21 cellular contexts compared by ENCODE assay signal in the genomic region with DNA sequence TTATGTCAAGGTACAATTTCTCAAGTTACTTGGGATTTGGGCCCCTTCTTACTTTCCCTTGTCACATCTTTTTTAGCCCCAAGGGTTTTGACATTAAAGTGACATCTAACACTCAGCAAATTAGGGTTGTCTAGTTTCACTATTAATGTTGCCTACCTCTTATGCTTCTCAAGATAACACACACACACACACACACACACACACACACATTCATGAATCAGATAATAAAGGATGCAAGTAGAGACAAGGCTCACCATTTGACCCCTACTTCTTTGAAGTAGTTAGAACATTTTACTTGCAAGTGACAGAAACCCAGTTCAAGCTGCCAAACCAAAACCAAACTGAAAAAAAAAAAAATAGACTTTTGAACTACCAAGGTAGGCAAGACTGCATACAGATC.
DNase-seq lines count a peak whose midpoint lies in the region; ATAC-seq lines count a peak whose summit lies in the region.
"Had no signal": no experiment of that assay in that cellular context is flagged by ENCODE, and none has a peak within 500 bp of the region (broad histone marks: within the 10 kb centered on the region; RNA-seq: fewer than 3 reads in every experiment).

No MANE protein-coding gene starts in this region.

- H3K27me3 Mint-ChIP-seq in CD4-positive, CD25-positive, alpha-beta regulatory T cell = no peaks in the 10 kb centered on the region
- peaks cover 9% of the 10 kb centered on the region for H3K27me3 Mint-ChIP-seq in T-helper 1 cell treated with Interleukin-12 subunit alpha and Interleukin-12 subunit beta and Interleukin-4 antibody, amounts not matched to agents 30 μg/mL and 1 μg/mL, for 36 hours (ENCODE audit: low read depth)

- no peaks in the 10 kb centered on the region for H3K27me3 ChIP-seq in BLaER1
- no peaks in the 10 kb centered on the region for H3K27me3 ChIP-seq in CD4-positive, CD25-positive, alpha-beta regulatory T cell (ENCODE audit: control insufficient read depth, insufficient read depth, low read length)
- H3K27me3 ChIP-seq: stomach, tibial nerve had no signal

- H3K9ac ChIP-seq in BLaER1 = no peak overlapping the region

- peak overlapping the region in 1 of 3 donors; percentile 34 for H3K27ac Mint-ChIP-seq in CD4-positive, CD25-positive, alpha-beta regulatory T cell
- H3K27ac Mint-ChIP-seq in T-helper 1 cell treated with Interleukin-12 subunit alpha and Interleukin-12 subunit beta and Interleukin-4 antibody, amounts not matched to agents 30 μg/mL and 1 μg/mL, for 36 hours = no peak overlapping the region
- H3K27ac Mint-ChIP-seq: activated T-helper 2 cell treated with anti-CD3 and anti-CD28 coated beads, Interferon-gamma antibody, Interleukin-2, Interleukin-4, amounts not matched to agents 10 μg/mL and 5 μg/mL and 100 μg/mL, durations not matched to agents 14 hours and 24 hours and 36 hours; HFFc6 had no signal

- ATAC-seq in CD4-positive, CD25-positive, alpha-beta regulatory T cell (ENCODE audit: low read depth in 2 of 2) = no peak
- ATAC-seq in GM18511 (IDR thresholded peaks at IDR 0.05; ENCODE audit: unreplicated experiment) = no peak

- no peak overlapping the region for H3K4me3 ChIP-seq in BLaER1
- H3K4me3 ChIP-seq in CD4-positive, CD25-positive, alpha-beta regulatory T cell (ENCODE audit: low read depth, low read length) = peak overlapping the region; percentile 27
- H3K4me3 ChIP-seq: smooth muscle cell, stomach, tibial nerve had no signal

- 0 out of 2 replicates have a peak overlapping the region, but pooled peaks have one; percentile 66 for H3K4me2 ChIP-seq in BLaER1
- H3K4me2 ChIP-seq: smooth muscle cell had no signal

- peak overlapping the region in 2 of 4 donors; percentile 63 to 66 for H3K4me3 Mint-ChIP-seq in CD4-positive, CD25-positive, alpha-beta regulatory T cell
- H3K4me3 Mint-ChIP-seq in T-helper 1 cell treated with Interleukin-12 subunit alpha and Interleukin-12 subunit beta and Interleukin-4 antibody, amounts not matched to agents 30 μg/mL and 1 μg/mL, for 36 hours = peak overlapping the region; percentile 29
- H3K4me3 Mint-ChIP-seq: HFFc6, naive B cell had no signal

- H3K4me1 ChIP-seq in BLaER1 = peaks cover 30% of the 10 kb centered on the region
- peaks cover 50% of the 10 kb centered on the region for H3K4me1 ChIP-seq in CD4-positive, CD25-positive, alpha-beta regulatory T cell (ENCODE audit: control insufficient read depth, insufficient read depth, low read length, poor library complexity, severe bottlenecking)
- H3K4me1 ChIP-seq: stomach had no signal

- H3K9me3 ChIP-seq in BLaER1 = peaks cover 42% of the 10 kb centered on the region
- no peaks in the 10 kb centered on the region for H3K9me3 ChIP-seq in CD4-positive, CD25-positive, alpha-beta regulatory T cell (ENCODE audit: control insufficient read depth in 2 of 2, low read length in 2 of 2)
- H3K9me3 ChIP-seq: stomach, tibial nerve had no signal

- peaks cover 0 to 10% (median 0%) of the 10 kb centered on the region in 7 donors for H3K9me3 Mint-ChIP-seq in CD4-positive, CD25-positive, alpha-beta regulatory T cell
- peaks cover 5% of the 10 kb centered on the region for H3K9me3 Mint-ChIP-seq in T-helper 1 cell treated with Interleukin-12 subunit alpha and Interleukin-12 subunit beta and Interleukin-4 antibody, amounts not matched to agents 30 μg/mL and 1 μg/mL, for 36 hours

- no peak overlapping the region for H3K27ac ChIP-seq in BLaER1
- no peak overlapping the region for H3K27ac ChIP-seq in CD4-positive, CD25-positive, alpha-beta regulatory T cell (ENCODE audit: insufficient read depth, low read length, poor library complexity, severe bottlenecking)
- H3K27ac ChIP-seq: stomach, tibial nerve had no signal

- peaks cover 0 to 16% (median 4%) of the 10 kb centered on the region in 4 donors for H3K4me1 Mint-ChIP-seq in CD4-positive, CD25-positive, alpha-beta regulatory T cell
- H3K4me1 Mint-ChIP-seq in T-helper 1 cell treated with Interleukin-12 subunit alpha and Interleukin-12 subunit beta and Interleukin-4 antibody, amounts not matched to agents 30 μg/mL and 1 μg/mL, for 36 hours (ENCODE audit: low read depth) = peaks cover 8% of the 10 kb centered on the region

- H3K36me3 ChIP-seq in BLaER1 = no peaks in the 10 kb centered on the region
- no peaks in the 10 kb centered on the region for H3K36me3 ChIP-seq in CD4-positive, CD25-positive, alpha-beta regulatory T cell (ENCODE audit: control insufficient read depth, insufficient read depth, low read length)
- H3K36me3 ChIP-seq: stomach, tibial nerve had no signal

- DNase-seq in CD4-positive, CD25-positive, alpha-beta regulatory T cell = peak in 2 of 3 donors; percentile 27 to 54
- DNase-seq in central memory CD4-positive, alpha-beta T cell = peak; percentile 12
- DNase-seq in AG20443 (ENCODE audit: low spot score) (no peak), NCI-H2196 treated with DMSO at 0.1 percent for 48 hours (lab: John Stamatoyannopoulos, UW; ENCODE audit: unreplicated experiment) (no peak)
- DNase-seq: amniotic stem cell; COR-L47; dermis blood vessel endothelial cell; DMS79; HFFc6; mesendoderm; naive B cell; NCI-H1048; NCI-H2029; stimulated activated CD4-positive, alpha-beta T cell treated with anti-CD3 and anti-CD28 coated beads, Interleukin-4, amount 100 ng/mL, for 1 hour; stomach had no signal

- H4K20me1 ChIP-seq in BLaER1 = no peaks in the 10 kb centered on the region

- H3K36me3 Mint-ChIP-seq in CD4-positive, CD25-positive, alpha-beta regulatory T cell = no peaks in the 10 kb centered on the region
- peaks cover 6% of the 10 kb centered on the region for H3K36me3 Mint-ChIP-seq in T-helper 1 cell treated with Interleukin-12 subunit alpha and Interleukin-12 subunit beta and Interleukin-4 antibody, amounts not matched to agents 30 μg/mL and 1 μg/mL, for 36 hours (ENCODE audit: low read depth)
- H3K36me3 Mint-ChIP-seq: naive B cell had no signal

Comparison
In these comparisons a context has a peak if more than half of its experiments do, and no peak if none do; other contexts are left out.
1. DNase-seq: peak in CD4-positive, CD25-positive, alpha-beta regulatory T cell (2 of 3) and central memory CD4-positive, alpha-beta T cell (single experiment); none in AG20443 (single experiment) and NCI-H2196 treated with DMSO at 0.1 percent for 48 hours (single experiment).